9 cellular contexts compared by ENCODE assay signal in the genomic region with DNA sequence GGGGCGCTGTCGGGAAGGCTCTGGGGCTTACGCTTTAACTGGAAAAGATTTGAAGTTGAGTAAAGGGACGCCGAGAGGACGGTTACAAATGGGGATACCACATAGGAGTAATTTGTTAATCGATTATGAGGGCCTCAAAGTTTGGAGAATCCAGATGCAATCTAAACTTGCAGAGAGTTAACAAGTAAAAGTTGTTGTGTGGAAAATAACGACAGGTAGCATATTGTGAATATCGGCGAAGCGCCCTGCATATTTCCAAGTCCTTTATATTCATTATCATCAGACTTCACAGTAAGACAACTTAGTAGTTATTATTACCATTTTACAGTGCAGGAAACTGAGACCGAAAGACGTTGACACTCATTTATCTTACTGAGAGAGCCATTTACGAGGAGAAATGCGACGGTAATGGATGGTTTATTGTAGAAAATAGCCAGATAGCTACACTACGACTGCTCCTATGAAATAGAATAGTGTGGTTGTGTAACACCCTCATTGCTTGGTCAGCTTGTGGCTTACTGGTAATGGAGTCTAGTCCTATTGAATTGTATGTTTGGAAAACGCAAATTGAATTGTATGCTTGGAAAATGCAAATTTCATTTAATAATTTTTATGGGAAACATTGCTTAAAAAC. TPM values are rescaled to one million over a fixed set of nuclear protein-coding genes. Genes with fewer than 3 reads are reported as not detected.
DNase-seq lines count a peak whose midpoint lies in the region; ATAC-seq, FAIRE-seq and TF ChIP-seq lines count a peak whose summit lies in the region.
"Had no signal": no experiment of that assay in that cellular context is flagged by ENCODE, and none has a peak within 500 bp of the region (broad histone marks: within the 10 kb centered on the region; RNA-seq: fewer than 3 reads in every experiment).

No MANE protein-coding gene starts in this region.

- no peak for FAIRE-seq in astrocyte (lab: Jason Lieb, UNC)
- FAIRE-seq: TTC549 had no signal

- H3K4me2 ChIP-seq in astrocyte (ENCODE audit: low read length) = peak overlapping the region; percentile 100

- peaks cover 0 to 7% of the 10 kb centered on the region in 2 donors for H3K36me3 Mint-ChIP-seq in CD4-positive, alpha-beta memory T cell
- H3K36me3 Mint-ChIP-seq in IgD-negative memory B cell (peaks cover 3% of the 10 kb centered on the region), astrocyte (ENCODE audit: low read depth, unreplicated experiment) (no peaks in the 10 kb centered on the region)

- H3K27me3 Mint-ChIP-seq in CD4-positive, alpha-beta memory T cell = peaks cover 21 to 23% of the 10 kb centered on the region in 2 donors
- H3K27me3 Mint-ChIP-seq in IgD-negative memory B cell (peaks cover 18% of the 10 kb centered on the region), astrocyte (ENCODE audit: low read depth, unreplicated experiment) (no peaks in the 10 kb centered on the region)

- peak overlapping the region; percentile 89 to 99 (median 94) for H3K4me3 Mint-ChIP-seq in CD4-positive, alpha-beta memory T cell
- H3K4me3 Mint-ChIP-seq in IgD-negative memory B cell = peak overlapping the region; percentile 93 to 95 (median 94)
- peak overlapping the region; percentile 98 for H3K4me3 Mint-ChIP-seq in astrocyte (ENCODE audit: unreplicated experiment)

- peaks cover 56% of the 10 kb centered on the region for H3K4me1 ChIP-seq in CD4-positive, alpha-beta memory T cell (ENCODE audit: insufficient read depth, low read length)
- H3K4me1 ChIP-seq in astrocyte (ENCODE audit: insufficient read depth, low read length) (peaks cover 11% of the 10 kb centered on the region), thymus (ENCODE audit: control insufficient read depth, insufficient read depth, low read length) (peaks cover 11% of the 10 kb centered on the region)

- peak overlapping the region; percentile 94 for H3K9ac ChIP-seq in astrocyte (ENCODE audit: low read length)

- H3K9me3 Mint-ChIP-seq in CD4-positive, alpha-beta memory T cell = no peaks in the 10 kb centered on the region
- H3K9me3 Mint-ChIP-seq in IgD-negative memory B cell (peaks cover 0 to 1% (median 0%) of the 10 kb centered on the region in 3 donors), astrocyte (ENCODE audit: unreplicated experiment) (no peaks in the 10 kb centered on the region)

- ATAC-seq in left colon (peak; percentile 30), HG02870 (IDR thresholded peaks at IDR 0.05; ENCODE audit: unreplicated experiment) (no peak)

- intact Hi-C loops in CD4-positive, alpha-beta memory T cell (cut with micrococcal nuclease) = loop anchor here (1.0 to 2.0 kb wide), 4 partner anchors 73 to 284 kb away; partner anchors contain the start of genes RAF1, RPL32 and TSEN2
- intact Hi-C loops in left colon (cut with DNase I, micrococcal nuclease) = loop anchor here in 1 of 2 donors (5.0 to 10.0 kb wide), 2 partner anchors 105 to 1813 kb away; partner anchors contain the start of gene RAF1

- peak overlapping the region; percentile 75 to 82 for H3K4me3 ChIP-seq in CD4-positive, alpha-beta memory T cell (ENCODE audit: low read length in 2 of 2)
- H3K4me3 ChIP-seq in astrocyte (ENCODE audit: insufficient read depth, low read depth, low read length) (peak overlapping the region; percentile 94), thymus (ENCODE audit: low read length) (peak overlapping the region; percentile 98)

- H3K27ac ChIP-seq in CD4-positive, alpha-beta memory T cell (ENCODE audit: low read depth, low read length) = peak overlapping the region; percentile 93
- peak overlapping the region; percentile 90 for H3K27ac ChIP-seq in astrocyte (ENCODE audit: low read depth, low read length)
- peak overlapping the region; percentile 98 for H3K27ac ChIP-seq in thymus (ENCODE audit: low read depth)

- POLR2A ChIA-PET in CD4-positive, alpha-beta memory T cell (lab: Charles Lee; ENCODE audit: partially characterized antibody) = interaction anchor here (1.7 to 2.0 kb wide), 2 partner anchors 73 to 107 kb away, joined by 9 to 15 read pairs; partner anchors contain the start of genes RAF1 and TSEN2

- WGBS in thymus = 3% methylated on average over 18 of the region's 18 CpGs

- DNase-seq in CD4-positive, alpha-beta memory T cell = no peak
- DNase-seq in astrocyte (ENCODE audit: low read depth) (peak; percentile 36), left colon (no peak), NCI-H1930 (lab: John Stamatoyannopoulos, UW) (no peak)
- DNase-seq in activated CD4-positive, alpha-beta T cell treated with anti-CD3 and anti-CD28 coated beads, Interleukin-2, amount 50 U/mL, for 4 hours = no peak

- peak overlapping the region; percentile 88 to 98 (median 95) for H3K27ac Mint-ChIP-seq in CD4-positive, alpha-beta memory T cell
- H3K27ac Mint-ChIP-seq in IgD-negative memory B cell = peak overlapping the region; percentile 87 to 94 (median 92)
- H3K27ac Mint-ChIP-seq in astrocyte (ENCODE audit: unreplicated experiment) = peak overlapping the region; percentile 89

- peak overlapping the region; percentile 71 for H2AFZ ChIP-seq in astrocyte (ENCODE audit: low read depth, low read length)

- peaks cover 52% of the 10 kb centered on the region for H4K20me1 ChIP-seq in astrocyte (ENCODE audit: insufficient read depth, low read length)

- H3K36me3 ChIP-seq in CD4-positive, alpha-beta memory T cell (ENCODE audit: insufficient read depth, low read length) = no peaks in the 10 kb centered on the region
- H3K36me3 ChIP-seq in astrocyte (ENCODE audit: insufficient read depth, low read length) (no peaks in the 10 kb centered on the region), thymus (ENCODE audit: control insufficient read depth, insufficient read depth) (peaks cover 3% of the 10 kb centered on the region)

- H3K79me2 ChIP-seq in astrocyte (ENCODE audit: insufficient read depth, low read length) = peaks cover 56% of the 10 kb centered on the region

- H3K9me3 ChIP-seq in CD4-positive, alpha-beta memory T cell (ENCODE audit: control insufficient read depth in 1 of 2, low read length in 2 of 2) = no peaks in the 10 kb centered on the region
- H3K9me3 ChIP-seq in astrocyte (ENCODE audit: insufficient read depth, low read depth, low read length) (no peaks in the 10 kb centered on the region), thymus (ENCODE audit: control insufficient read depth) (no peaks in the 10 kb centered on the region)

- CTCF ChIA-PET in CD4-positive, alpha-beta memory T cell (lab: Charles Lee; ENCODE audit: partially characterized antibody) = no interaction called here

- H3K4me1 Mint-ChIP-seq in CD4-positive, alpha-beta memory T cell = peaks cover 48 to 74% (median 61%) of the 10 kb centered on the region in 4 donors
- H3K4me1 Mint-ChIP-seq in IgD-negative memory B cell (peaks cover 34 to 58% (median 51%) of the 10 kb centered on the region in 3 donors), astrocyte (ENCODE audit: low read depth, unreplicated experiment) (peaks cover 34% of the 10 kb centered on the region)

- no peak for TF ChIP-seq CTCF in astrocyte (IDR thresholded peaks at IDR 0.05; ENCODE audit: insufficient read depth, low read depth, low read length)

- peaks cover 14% of the 10 kb centered on the region for H3K27me3 ChIP-seq in CD4-positive, alpha-beta memory T cell (ENCODE audit: insufficient read depth, low read length)
- H3K27me3 ChIP-seq in astrocyte (ENCODE audit: insufficient read depth, low read length) (no peaks in the 10 kb centered on the region), thymus (ENCODE audit: control insufficient read depth, insufficient read depth) (no peaks in the 10 kb centered on the region)

RNA-seq across cellular contexts. Expression of gene MKRN2, which starts 0.7 kb away (rescaled TPM):
- 10 to 100 TPM; 31.7 to 32.0 TPM for total RNA-seq in CD4-positive, alpha-beta memory T cell
- polyA plus RNA-seq in CD4-positive, alpha-beta memory T cell = 10 to 100 TPM; 43.0 to 60.3 TPM
- 41.0 TPM for polyA plus RNA-seq in IgD-negative memory B cell
- 36.7 and 38.2 TPM in 2 replicates for total RNA-seq in astrocyte
- 10 to 100 TPM; 17.2 to 21.6 TPM for total RNA-seq in left colon
- 26.4 TPM for polyA plus RNA-seq in thymus

RNA-seq across cellular contexts. Expression of gene MKRN2OS, which starts 12.3 kb away (rescaled TPM):
- total RNA-seq in CD4-positive, alpha-beta memory T cell = not detected
- not detected for polyA plus RNA-seq in CD4-positive, alpha-beta memory T cell
- not detected for polyA plus RNA-seq in IgD-negative memory B cell
- 0.25 TPM in 1 of 2 replicates, not detected in the other for total RNA-seq in astrocyte
- total RNA-seq in left colon = 1 to 10 TPM; 4.4 to 6.9 TPM
- polyA plus RNA-seq in thymus = 0.78 TPM
